In genomic region chr1:113677250-113678158, GRCh38 we compare ENCODE assay signal across 1 cellular context.
TF ChIP-seq lines count a peak whose summit lies in the region.

No MANE protein-coding gene starts in this region.

TF ChIP-seq in K562, 482 proteins besides CTCF, POLR2A, EP300 and RAD21 (continued from another document and continues in another):
- TF ChIP-seq ZBTB33 (CRISPR knock-in tag; IDR thresholded peaks at IDR 0.05) (peak; percentile 44; the same call in 1 of the 2 replicates), JUND (IDR thresholded peaks at IDR 0.05; ENCODE audit: borderline replicate concordance, low read depth, low read length) (peak; percentile 80; the same call in 1 of the 2 replicates), JUND (tag; IDR thresholded peaks at IDR 0.05; ENCODE audit: borderline replicate concordance, low read depth, low read length) (peak; percentile 76; the same call in 2 of the 3 replicates), THRAP3 (IDR thresholded peaks at IDR 0.05; ENCODE audit: borderline replicate concordance) (0 out of 2 replicates have a peak, but pooled peaks have one; percentile 40), ZBTB11 (CRISPR knock-in tag; IDR thresholded peaks at IDR 0.05) (peak in 1 of 3 experiments; percentile 44; a peak in 1 of 6 replicates), SMARCE1 (IDR thresholded peaks at IDR 0.05) (0 out of 2 replicates have a peak, but pooled peaks have one; percentile 56), RBM39 (optimal IDR thresholded peaks at IDR 0.05; ENCODE audit: low read depth, low read length) (no peak), MAFK (IDR thresholded peaks at IDR 0.05; ENCODE audit: low read length) (0 out of 2 replicates have a peak, but pooled peaks have one; percentile 17), RBM25 (IDR thresholded peaks at IDR 0.05; ENCODE audit: low read depth, low read length, severe bottlenecking) (peak; percentile 38), SMARCA4 (IDR thresholded peaks at IDR 0.05) (peak; percentile 68), RCOR1 (IDR thresholded peaks at IDR 0.05; ENCODE audit: borderline replicate concordance in 1 of 2, low read depth in 2 of 2, low read length in 2 of 2) (peak; percentile 43 to 95; a peak in 3 of 4 replicates), SOX6 (IDR thresholded peaks at IDR 0.05) (peak; percentile 65; the same call in 1 of the 2 replicates), TEAD4 (IDR thresholded peaks at IDR 0.05; ENCODE audit: low read length) (peak; percentile 62), TEAD4 (CRISPR knock-in tag; IDR thresholded peaks at IDR 0.05; ENCODE audit: borderline replicate concordance) (no peak), MCM3 (IDR thresholded peaks at IDR 0.05) (no peak), HDAC1 (IDR thresholded peaks at IDR 0.05) (peak; percentile 8 to 80; a peak in 2 of 4 replicates), SMARCC2 (IDR thresholded peaks at IDR 0.05; ENCODE audit: low read depth) (peak; percentile 36; the same call in 1 of the 2 replicates), IFI16 (CRISPR knock-in tag; IDR thresholded peaks at IDR 0.05) (no peak), CEBPB (tag; IDR thresholded peaks at IDR 0.05) (0 out of 2 replicates have a peak, but pooled peaks have one; percentile 34), MYC (IDR thresholded peaks at IDR 0.05; ENCODE audit: low read depth, low read length) (peak; percentile 80), MYC (CRISPR knock-in tag; IDR thresholded peaks at IDR 0.05; ENCODE audit: borderline replicate concordance, low read depth) (no peak), ESRRA (IDR thresholded peaks at IDR 0.05; ENCODE audit: borderline replicate concordance, low read depth) (peak; percentile 99), TBL1XR1 (IDR thresholded peaks at IDR 0.05; ENCODE audit: low read length in 2 of 2) (peak in 1 of 2 experiments; percentile 77; a peak in 2 of 4 replicates), ZZZ3 (IDR thresholded peaks at IDR 0.05) (0 out of 2 replicates have a peak, but pooled peaks have one; percentile 36), NFXL1 (CRISPR knock-in tag; IDR thresholded peaks at IDR 0.05) (no peak), HDAC2 (IDR thresholded peaks at IDR 0.05) (peak; percentile 86; the same call in 1 of the 2 replicates), CC2D1A (IDR thresholded peaks at IDR 0.05) (peak; percentile 65), RNF2 (IDR thresholded peaks at IDR 0.05) (peak; percentile 57; the same call in 1 of the 2 replicates), NR2C1 (IDR thresholded peaks at IDR 0.05) (peak; percentile 78), NR2C1 (tag; IDR thresholded peaks at IDR 0.05) (peak; percentile 81), ARID3A (IDR thresholded peaks at IDR 0.05; ENCODE audit: borderline replicate concordance, low read depth, low read length) (peak; percentile 62), ZNF644 (tag; IDR thresholded peaks at IDR 0.05; ENCODE audit: low read depth) (peak; percentile 63; the same call in 1 of the 2 replicates), HNRNPL (IDR thresholded peaks at IDR 0.05; ENCODE audit: low read depth, low read length) (no peak), MEIS2 (IDR thresholded peaks at IDR 0.05; ENCODE audit: partially characterized antibody) (peak; percentile 96), ZBTB17 (CRISPR knock-in tag; IDR thresholded peaks at IDR 0.05) (0 out of 2 replicates have a peak, but pooled peaks have one; percentile 28), SAFB2 (IDR thresholded peaks at IDR 0.05; ENCODE audit: borderline replicate concordance, low read depth, low read length, severe bottlenecking) (no peak), MAX (CRISPR knock-in tag; IDR thresholded peaks at IDR 0.05) (0 out of 2 replicates have a peak, but pooled peaks have one; percentile 25), ZNF395 (CRISPR knock-in tag; IDR thresholded peaks at IDR 0.05) (no peak), MBD1 (CRISPR knock-in tag; IDR thresholded peaks at IDR 0.05) (no peak), ZNF282 (CRISPR knock-in tag; IDR thresholded peaks at IDR 0.05) (no peak), TARDBP (IDR thresholded peaks at IDR 0.05) (no peak), CREB3 (tag; conservative IDR thresholded peaks at IDR 0.05; ENCODE audit: low read depth) (peak; percentile 47; the same call in 1 of the 2 replicates), NBN (IDR thresholded peaks at IDR 0.05; ENCODE audit: low read depth) (0 out of 2 replicates have a peak, but pooled peaks have one; percentile 8), ASH1L (IDR thresholded peaks at IDR 0.05; ENCODE audit: borderline replicate concordance, low read depth, partially characterized antibody) (peak; percentile 12), ZBTB43 (CRISPR knock-in tag; IDR thresholded peaks at IDR 0.05) (no peak), POLR2AphosphoS5 (IDR thresholded peaks at IDR 0.05; ENCODE audit: control insufficient read depth, insufficient read depth, low read depth, low read length) (0 out of 2 replicates have a peak, but pooled peaks have one; percentile 40)
